Comparison of ENCODE assay signal across 10 cellular contexts in genomic region chr1:27561126-27561899, GRCh38. TPM values are rescaled to one million over a fixed set of nuclear protein-coding genes. Genes with fewer than 3 reads are reported as not detected.
DNase-seq lines count a peak whose midpoint lies in the region; ATAC-seq, FAIRE-seq and TF ChIP-seq lines count a peak whose summit lies in the region.
"Had no signal": no experiment of that assay in that cellular context is flagged by ENCODE, and none has a peak within 500 bp of the region (broad histone marks: within the 10 kb centered on the region; RNA-seq: fewer than 3 reads in every experiment).

No MANE protein-coding gene starts in this region.

- no peak for ATAC-seq in GM19023 (IDR thresholded peaks at IDR 0.05; ENCODE audit: unreplicated experiment)
- no peak for ATAC-seq in HG03196 (IDR thresholded peaks at IDR 0.05; ENCODE audit: unreplicated experiment)

- H3K9me3 ChIP-seq in CD8-positive, alpha-beta memory T cell (ENCODE audit: low read length): no peaks in the 10 kb centered on the region
- H3K9me3 ChIP-seq in astrocyte (ENCODE audit: insufficient read depth, low read depth, low read length): no peaks in the 10 kb centered on the region
- H3K9me3 ChIP-seq in hepatocyte (ENCODE audit: low read depth): no peaks in the 10 kb centered on the region
- H3K9me3 ChIP-seq: MG63 had no signal

- in situ Hi-C loops in GM13976 (cut with MboI; ENCODE audit: low sequenced_read_pairs, unreplicated experiment): no loop called here

- no peak for FAIRE-seq in astrocyte (lab: Jason Lieb, UNC)

- no peak overlapping the region for H3K4me3 ChIP-seq in CD8-positive, alpha-beta memory T cell (ENCODE audit: low read length)
- H3K4me3 ChIP-seq in astrocyte (ENCODE audit: insufficient read depth, low read depth, low read length) (no peak overlapping the region), hepatocyte (no peak overlapping the region), rectal smooth muscle tissue (ENCODE audit: low read length) (peak overlapping the region; percentile 6)
- H3K4me3 ChIP-seq: MG63 had no signal

- H3K4me2 ChIP-seq in astrocyte (ENCODE audit: low read length) (peak overlapping the region; percentile 50), hepatocyte (peak overlapping the region; percentile 65)

- TF ChIP-seq CTCF in astrocyte (IDR thresholded peaks at IDR 0.05; ENCODE audit: insufficient read depth, low read depth, low read length): no peak
- no peak for TF ChIP-seq CTCF in hepatocyte (IDR thresholded peaks at IDR 0.05; ENCODE audit: poor library complexity)
- TF ChIP-seq CTCF in GM13976 (IDR thresholded peaks at IDR 0.05; ENCODE audit: borderline replicate concordance, control extremely low read depth, extremely low read depth, insufficient read depth, missing control alignments): no peak

- POLR2A ChIA-PET in CD8-positive, alpha-beta memory T cell (lab: Charles Lee): no interaction called here

- H3K27me3 ChIP-seq in CD8-positive, alpha-beta memory T cell (ENCODE audit: insufficient read depth, low read length, poor library complexity, severe bottlenecking): no peaks in the 10 kb centered on the region
- no peaks in the 10 kb centered on the region for H3K27me3 ChIP-seq in astrocyte (ENCODE audit: insufficient read depth, low read length)
- H3K27me3 ChIP-seq in hepatocyte: no peaks in the 10 kb centered on the region
- no peaks in the 10 kb centered on the region for H3K27me3 ChIP-seq in rectal smooth muscle tissue (ENCODE audit: control insufficient read depth, insufficient read depth, low read length)
- H3K27me3 ChIP-seq: MG63 had no signal

- H3K27ac ChIP-seq in CD8-positive, alpha-beta memory T cell (ENCODE audit: low read depth, low read length): peak overlapping the region; percentile 12
- H3K27ac ChIP-seq in astrocyte (ENCODE audit: low read depth, low read length) (no peak overlapping the region), hepatocyte (peak overlapping the region; percentile 94), rectal smooth muscle tissue (ENCODE audit: low read depth, low read length) (peak overlapping the region; percentile 72)

- 50% methylated on average over 7 of the region's 9 CpGs for WGBS in hepatocyte (ENCODE audit: low lambda C conversion rate, missing lambda C conversion rate)

- H3K27me3 Mint-ChIP-seq in CD8-positive, alpha-beta memory T cell: no peaks in the 10 kb centered on the region
- H3K27me3 Mint-ChIP-seq in astrocyte (ENCODE audit: low read depth, unreplicated experiment): no peaks in the 10 kb centered on the region

- H3K9me2 ChIP-seq in hepatocyte (replicated peaks; ENCODE audit: insufficient read depth): no peaks in the 10 kb centered on the region

- peaks cover 0 to 2% (median 0%) of the 10 kb centered on the region in 3 donors for H3K36me3 Mint-ChIP-seq in CD8-positive, alpha-beta memory T cell
- H3K36me3 Mint-ChIP-seq in astrocyte (ENCODE audit: low read depth, unreplicated experiment): peaks cover 4% of the 10 kb centered on the region

- no peaks in the 10 kb centered on the region for H3K36me3 ChIP-seq in CD8-positive, alpha-beta memory T cell (ENCODE audit: insufficient read depth, low read length)
- H3K36me3 ChIP-seq in astrocyte (ENCODE audit: insufficient read depth, low read length): no peaks in the 10 kb centered on the region
- H3K36me3 ChIP-seq in hepatocyte (replicated peaks; ENCODE audit: insufficient read depth, low read depth): no peaks in the 10 kb centered on the region
- no peaks in the 10 kb centered on the region for H3K36me3 ChIP-seq in rectal smooth muscle tissue (ENCODE audit: control insufficient read depth, insufficient read depth, low read length)

- H3K9me3 Mint-ChIP-seq in CD8-positive, alpha-beta memory T cell: no peaks in the 10 kb centered on the region
- H3K9me3 Mint-ChIP-seq in astrocyte (ENCODE audit: unreplicated experiment): no peaks in the 10 kb centered on the region

- H3K9ac ChIP-seq in astrocyte (ENCODE audit: low read length) (peak overlapping the region; percentile 4), rectal smooth muscle tissue (ENCODE audit: low read length) (no peak overlapping the region)

- H3K79me2 ChIP-seq in astrocyte (ENCODE audit: insufficient read depth, low read length) (peaks cover 59% of the 10 kb centered on the region), hepatocyte (peaks cover 81% of the 10 kb centered on the region)

- H4K20me1 ChIP-seq in astrocyte (ENCODE audit: insufficient read depth, low read length) (peaks cover 82% of the 10 kb centered on the region), hepatocyte (ENCODE audit: insufficient read depth, poor library complexity, severe bottlenecking) (peaks cover 12% of the 10 kb centered on the region)

- CTCF ChIA-PET in CD8-positive, alpha-beta memory T cell (lab: Charles Lee): interaction anchor here (1.6 kb wide), 1 partner anchor 9 kb away, joined by 3 read pairs; no protein-coding TSS in a partner anchor

- peaks cover 17 to 27% (median 22%) of the 10 kb centered on the region in 3 donors for H3K4me1 Mint-ChIP-seq in CD8-positive, alpha-beta memory T cell
- H3K4me1 Mint-ChIP-seq in astrocyte (ENCODE audit: low read depth, unreplicated experiment): peaks cover 75% of the 10 kb centered on the region

- peaks cover 23% of the 10 kb centered on the region for H3K4me1 ChIP-seq in CD8-positive, alpha-beta memory T cell (ENCODE audit: insufficient read depth, low read length)
- peaks cover 41% of the 10 kb centered on the region for H3K4me1 ChIP-seq in astrocyte (ENCODE audit: insufficient read depth, low read length)
- H3K4me1 ChIP-seq in hepatocyte (ENCODE audit: insufficient read depth): peaks cover 97% of the 10 kb centered on the region
- H3K4me1 ChIP-seq in rectal smooth muscle tissue (ENCODE audit: control insufficient read depth, insufficient read depth, low read length): peaks cover 77% of the 10 kb centered on the region

- no peak for DNase-seq in CD8-positive, alpha-beta memory T cell
- DNase-seq in astrocyte (ENCODE audit: low read depth) (no peak), hepatocyte (ENCODE audit: low spot score) (no peak), GM13976 (ENCODE audit: low spot score) (no peak), NCI-H2196 treated with DMSO at 0.1 percent for 48 hours (lab: John Stamatoyannopoulos, UW; ENCODE audit: unreplicated experiment) (no peak)
- DNase-seq: activated CD8-positive, alpha-beta memory T cell treated with anti-CD3 and anti-CD28 coated beads for 24 hours; MG63 had no signal

- peak overlapping the region in 4 of 8 donors; percentile 27 to 79 (median 44) for H3K27ac Mint-ChIP-seq in CD8-positive, alpha-beta memory T cell
- H3K27ac Mint-ChIP-seq in astrocyte (ENCODE audit: unreplicated experiment): peak overlapping the region; percentile 22

- H2AFZ ChIP-seq in astrocyte (ENCODE audit: low read depth, low read length): no peak overlapping the region
- H2AFZ ChIP-seq in hepatocyte: no peak overlapping the region

- H3K4me3 Mint-ChIP-seq in CD8-positive, alpha-beta memory T cell: no peak overlapping the region
- peak overlapping the region; percentile 34 for H3K4me3 Mint-ChIP-seq in astrocyte (ENCODE audit: unreplicated experiment)

RNA-seq across cellular contexts. Expression of gene AHDC1, which starts 42.6 kb away (rescaled TPM):
- total RNA-seq in CD8-positive, alpha-beta memory T cell: 10 to 100 TPM; 11.5 TPM
- 1.9 TPM for polyA plus RNA-seq in CD8-positive, alpha-beta memory T cell
- total RNA-seq in astrocyte (74.0 and 75.7 TPM in 2 replicates), hepatocyte (6.7 and 13.3 TPM in 2 replicates)
- 12.2 and 14.4 TPM in 2 replicates for polyA plus RNA-seq in hepatocyte
